ENCODE assay signal across 13 cellular contexts in genomic region chr15:56835598-56836275, GRCh38.
DNase-seq lines count a peak whose midpoint lies in the region; ATAC-seq and TF ChIP-seq lines count a peak whose summit lies in the region.
"Had no signal": no experiment of that assay in that cellular context is flagged by ENCODE, and none has a peak within 500 bp of the region (broad histone marks: within the 10 kb centered on the region; RNA-seq: fewer than 3 reads in every experiment).

No MANE protein-coding gene starts in this region.

- H3K18ac ChIP-seq in trophoblast cell (ENCODE audit: low read length), result no peak overlapping the region

- H3K27ac ChIP-seq in GM23248 (no peak overlapping the region), trophoblast cell (ENCODE audit: low read depth, low read length) (no peak overlapping the region)
- H3K27ac ChIP-seq: right lobe of liver had no signal

- H3K4me3 ChIP-seq in AG09309 (ENCODE audit: control insufficient read depth, low read depth, low read length) (no peak overlapping the region), GM23248 (no peak overlapping the region), trophoblast cell (ENCODE audit: low read depth, low read length) (no peak overlapping the region)
- H3K4me3 ChIP-seq: dorsolateral prefrontal cortex, right lobe of liver had no signal

- H3K4me2 ChIP-seq in GM23248 (ENCODE audit: unreplicated experiment), result no peak overlapping the region
- no peak overlapping the region for H3K4me2 ChIP-seq in trophoblast cell (ENCODE audit: low read length)

- no peak overlapping the region for H2BK120ac ChIP-seq in trophoblast cell (ENCODE audit: insufficient read depth, low read length, poor library complexity)

- intact Hi-C loops in activated naive CD4-positive, alpha-beta T cell treated with anti-CD3 and anti-CD28 coated beads for 36 hours (cut with micrococcal nuclease), result no loop called here

- H2BK5ac ChIP-seq in trophoblast cell (ENCODE audit: low read depth, low read length, poor library complexity), result no peak overlapping the region

- CTCF ChIA-PET in activated naive CD4-positive, alpha-beta T cell treated with anti-CD3 and anti-CD28 coated beads for 36 hours (lab: Charles Lee), result no interaction called here

- H3K79me2 ChIP-seq in GM23248 (ENCODE audit: insufficient read depth) (no peaks in the 10 kb centered on the region), trophoblast cell (ENCODE audit: control insufficient read depth, insufficient read depth, low read length, poor library complexity) (no peaks in the 10 kb centered on the region)

- in situ Hi-C loops in GM23248 (cut with MboI), result no loop called here

- 38 to 39% methylated on average over 3 of the region's 3 CpGs for WGBS in GM23248 (ENCODE audit: low coverage in 1 of 2, low lambda C conversion rate in 2 of 2, missing lambda C conversion rate in 2 of 2), 2 experiments
- no CpG with 5 or more reads among the region's 3 CpGs for WGBS in trophoblast cell (ENCODE audit: extremely low coverage, insufficient coverage, insufficient read length)

- H4K20me1 ChIP-seq in GM23248 (ENCODE audit: insufficient read depth), result no peaks in the 10 kb centered on the region

- H3K4me1 Mint-ChIP-seq in activated naive CD4-positive, alpha-beta T cell treated with anti-CD3 and anti-CD28 coated beads for 36 hours (ENCODE audit: low read depth), result peaks cover 6% of the 10 kb centered on the region

- H3K27me3 ChIP-seq in GM23248 (replicated peaks; ENCODE audit: insufficient read depth) (no peaks in the 10 kb centered on the region), trophoblast cell (ENCODE audit: insufficient read depth, low read length) (no peaks in the 10 kb centered on the region)
- H3K27me3 ChIP-seq: dorsolateral prefrontal cortex, right lobe of liver had no signal

- H3K36me3 ChIP-seq in GM23248 (ENCODE audit: low read depth), result no peaks in the 10 kb centered on the region
- H3K36me3 ChIP-seq in trophoblast cell (ENCODE audit: control insufficient read depth in 1 of 2, insufficient read depth in 2 of 2, low read length in 2 of 2), result no peaks in the 10 kb centered on the region
- H3K36me3 ChIP-seq: right lobe of liver had no signal

- H3K4me3 Mint-ChIP-seq in activated naive CD4-positive, alpha-beta T cell treated with anti-CD3 and anti-CD28 coated beads for 36 hours, result no peak overlapping the region
- H3K4me3 Mint-ChIP-seq: activated CD4-positive, alpha-beta memory T cell treated with anti-CD3 and anti-CD28 coated beads, Interleukin-2, amount 10 ng/mL, durations not matched to agents 7 days and 5 days; CD8-positive, alpha-beta memory T cell had no signal

- H3K27me3 Mint-ChIP-seq in activated naive CD4-positive, alpha-beta T cell treated with anti-CD3 and anti-CD28 coated beads for 36 hours (ENCODE audit: low read depth), result no peaks in the 10 kb centered on the region

- no peaks in the 10 kb centered on the region for H3F3A ChIP-seq in GM23248 (ENCODE audit: insufficient read depth)

- H3K4me1 ChIP-seq in GM23248 (ENCODE audit: insufficient read depth) (peaks cover 32% of the 10 kb centered on the region), trophoblast cell (ENCODE audit: control insufficient read depth in 1 of 2, insufficient read depth in 2 of 2, low read length in 2 of 2) (no peaks in the 10 kb centered on the region)

- no peak overlapping the region for H3K23ac ChIP-seq in trophoblast cell (ENCODE audit: low read length)

- no peak overlapping the region for H4K12ac ChIP-seq in trophoblast cell (ENCODE audit: low read depth, low read length)

- H2AFZ ChIP-seq in GM23248, result no peak overlapping the region
- H2AFZ ChIP-seq in trophoblast cell (ENCODE audit: insufficient read depth, low read length, poor library complexity), result no peak overlapping the region

- DNase-seq in AG09309 (ENCODE audit: low read depth) (peak; percentile 29), GM23248 (peak; percentile 33), amniotic stem cell (lab: John Stamatoyannopoulos, UW) (peak; percentile 7), kidney glomerular epithelial cell (lab: John Stamatoyannopoulos, UW) (peak; percentile 41), trophoblast cell (no peak)
- no peak for DNase-seq in activated naive CD4-positive, alpha-beta T cell treated with anti-CD3 and anti-CD28 coated beads for 36 hours
- DNase-seq: activated CD4-positive, alpha-beta memory T cell treated with anti-CD3 and anti-CD28 coated beads, Interleukin-2, amount 10 ng/mL, durations not matched to agents 7 days and 5 days; activated naive CD4-positive, alpha-beta T cell treated with anti-CD3 and anti-CD28 coated beads, Interleukin-2, amount 50 U/mL, for 16 hours; CD8-positive, alpha-beta memory T cell had no signal

- H3K36me3 Mint-ChIP-seq in activated naive CD4-positive, alpha-beta T cell treated with anti-CD3 and anti-CD28 coated beads for 36 hours (ENCODE audit: low read depth), result no peaks in the 10 kb centered on the region

- H3K27ac Mint-ChIP-seq in activated naive CD4-positive, alpha-beta T cell treated with anti-CD3 and anti-CD28 coated beads for 36 hours, result no peak overlapping the region
- H3K27ac Mint-ChIP-seq: activated CD4-positive, alpha-beta memory T cell treated with anti-CD3 and anti-CD28 coated beads, Interleukin-2, amount 10 ng/mL, durations not matched to agents 7 days and 5 days; CD8-positive, alpha-beta memory T cell had no signal

- no peak overlapping the region for H3K9ac ChIP-seq in GM23248
- no peak overlapping the region for H3K9ac ChIP-seq in trophoblast cell (ENCODE audit: low read length)

- no peak overlapping the region for H3K4ac ChIP-seq in trophoblast cell (ENCODE audit: low read depth, low read length)

- H3K79me1 ChIP-seq in trophoblast cell (ENCODE audit: low read length), result no peaks in the 10 kb centered on the region

- TF ChIP-seq CTCF in AG09309 (IDR thresholded peaks at IDR 0.05; ENCODE audit: control insufficient read depth, insufficient read depth, low read depth, low read length, missing control alignments), result no peak

- H4K91ac ChIP-seq in trophoblast cell (ENCODE audit: low read depth, low read length), result no peak overlapping the region

- no peaks in the 10 kb centered on the region for H3K9me2 ChIP-seq in GM23248 (ENCODE audit: insufficient read depth)

- H2BK12ac ChIP-seq in trophoblast cell (ENCODE audit: low read length), result no peak overlapping the region

- H2AK5ac ChIP-seq in trophoblast cell (ENCODE audit: low read length), result no peak overlapping the region

- no peaks in the 10 kb centered on the region for H3K9me3 ChIP-seq in GM23248 (ENCODE audit: low read depth)
- H3K9me3 ChIP-seq in trophoblast cell (ENCODE audit: insufficient read depth, low read depth, low read length), result no peaks in the 10 kb centered on the region
- H3K9me3 ChIP-seq: right lobe of liver had no signal

- H4K8ac ChIP-seq in trophoblast cell (ENCODE audit: low read depth, low read length), result no peak overlapping the region

- no peaks in the 10 kb centered on the region for H3K9me3 Mint-ChIP-seq in activated naive CD4-positive, alpha-beta T cell treated with anti-CD3 and anti-CD28 coated beads for 36 hours
- H3K9me3 Mint-ChIP-seq: activated CD4-positive, alpha-beta memory T cell treated with anti-CD3 and anti-CD28 coated beads, Interleukin-2, amount 10 ng/mL, durations not matched to agents 7 days and 5 days; CD8-positive, alpha-beta memory T cell had no signal

- H3K14ac ChIP-seq in trophoblast cell (ENCODE audit: low read length), result no peak overlapping the region

- ATAC-seq in HG02840 (IDR thresholded peaks at IDR 0.05; ENCODE audit: low FRiP score, unreplicated experiment) (no peak), GM21825 (IDR thresholded peaks at IDR 0.05; ENCODE audit: unreplicated experiment) (no peak)

Comparison
In these comparisons a context has a peak if more than half of its experiments do, and no peak if none do; other contexts are left out.
1. DNase-seq: peak in AG09309 (single experiment), GM23248 (single experiment), amniotic stem cell (single experiment) and kidney glomerular epithelial cell (single experiment); none in activated naive CD4-positive, alpha-beta T cell treated with anti-CD3 and anti-CD28 coated beads for 36 hours (single experiment) and trophoblast cell (0 of 2).